Comparison of ENCODE assay signal across 21 cellular contexts in the genomic region with DNA sequence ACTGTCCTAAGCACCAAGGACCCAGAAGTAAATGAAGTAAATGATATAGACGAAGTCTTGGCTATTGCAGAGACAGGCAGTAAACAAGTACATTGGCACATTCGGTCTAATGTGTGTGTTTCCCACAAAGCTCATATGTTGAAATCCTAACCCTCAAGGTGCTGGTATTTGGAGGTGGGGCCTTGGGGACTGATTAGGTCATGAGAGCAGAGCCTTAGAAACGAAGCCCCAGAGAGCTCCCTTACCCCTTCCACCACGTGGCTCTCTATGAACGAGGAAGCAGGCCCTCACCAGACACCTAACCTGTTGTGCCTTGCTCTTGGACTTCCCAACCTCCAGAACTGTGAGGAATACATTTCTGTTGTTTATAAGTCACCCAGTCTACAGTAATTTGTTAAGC. TPM values are rescaled to one million over a fixed set of nuclear protein-coding genes. Genes with fewer than 3 reads are reported as not detected.
DNase-seq lines count a peak whose midpoint lies in the region; ATAC-seq and TF ChIP-seq lines count a peak whose summit lies in the region.
"Had no signal": no experiment of that assay in that cellular context is flagged by ENCODE, and none has a peak within 500 bp of the region (broad histone marks: within the 10 kb centered on the region; RNA-seq: fewer than 3 reads in every experiment).

No MANE protein-coding gene starts in this region.

- peak; percentile 38 for DNase-seq in IMR-90
- DNase-seq in mammary epithelial cell: peak; percentile 52
- DNase-seq in foreskin fibroblast: peak; percentile 38 to 53
- no peak for DNase-seq in GM20000 (ENCODE audit: low spot score)
- DNase-seq in MV-4-11 (lab: John Stamatoyannopoulos, UW): no peak
- DNase-seq in hepatic stellate cell (ENCODE audit: low spot score): no peak
- DNase-seq: activated CD4-positive, alpha-beta T cell treated with anti-CD3 and anti-CD28 coated beads, Interleukin-2, amount 10 ng/mL, durations not matched to agents 24 days and 14 days; activated naive CD8-positive, alpha-beta T cell treated with anti-CD3 and anti-CD28 coated beads, Interleukin-2, amount 10 ng/mL, durations not matched to agents 7 days and 5 days; dermis blood vessel endothelial cell; left cardiac atrium; MG63; midbrain; NCI-H187; posterior cingulate gyrus; stimulated activated CD4-positive, alpha-beta T cell treated with anti-CD3 and anti-CD28 coated beads, Interleukin-2, amount 100 ng/mL, for 48 hours; stimulated activated naive CD4-positive, alpha-beta T cell treated with Interleukin-2 at 50 U/mL for 16 hours; tibial artery had no signal

- 100% methylated on average over 1 of the region's 5 CpGs; no CpG with 5 or more reads in 1 of the 2 experiments for WGBS in IMR-90 (ENCODE audit: extremely low coverage in 2 of 2, insufficient read length in 1 of 2), 2 experiments
- WGBS in mammary epithelial cell (ENCODE audit: low coverage, missing lambda C conversion rate): 50% methylated on average over 5 of the region's 5 CpGs

- H3K27me3 ChIP-seq in IMR-90 (ENCODE audit: control insufficient read depth, insufficient read depth, low read length) (no peaks in the 10 kb centered on the region), mammary epithelial cell (ENCODE audit: insufficient read depth, low read length) (no peaks in the 10 kb centered on the region), stomach smooth muscle (ENCODE audit: control insufficient read depth in 1 of 2, insufficient read depth in 2 of 2, low read length in 2 of 2) (no peaks in the 10 kb centered on the region)
- H3K27me3 ChIP-seq: MG63 had no signal

- H3K18ac ChIP-seq in IMR-90 (ENCODE audit: low read depth, low read length): peak overlapping the region; percentile 21; the same call in 1 of the 2 replicates

- no peak for TF ChIP-seq RAD21 in IMR-90 (IDR thresholded peaks at IDR 0.05; ENCODE audit: low read length)

- CTCF ChIA-PET in IMR-90 (lab: Yijun Ruan, JAX) (interaction anchor here (0.6 to 1.3 kb wide), 4 partner anchors 14 to 355 kb away, joined by 3 to 4 read pairs (median 3); no protein-coding TSS in a partner anchor), mammary epithelial cell (lab: Charles Lee; ENCODE audit: low non-redundant PET) (no interaction called here)

- POLR2A ChIA-PET in IMR-90 (lab: Charles Lee; ENCODE audit: unreplicated experiment): interaction anchor here (0.6 kb wide), 1 partner anchor 16 kb away, joined by 3 read pairs; no protein-coding TSS in a partner anchor

- peak overlapping the region; percentile 19 to 31; a peak in 2 of 4 replicates for H4K8ac ChIP-seq in IMR-90 (ENCODE audit: low read depth in 2 of 2, low read length in 2 of 2)

- TF ChIP-seq CTCF in IMR-90 (conservative IDR thresholded peaks at IDR 0.05; ENCODE audit: low read depth, low read length) (no peak), mammary epithelial cell (conservative IDR thresholded peaks at IDR 0.05 in 1 of 2, IDR thresholded peaks at IDR 0.05 in 1 of 2; ENCODE audit: extremely low read depth in 1 of 2, insufficient read depth in 1 of 2, low read depth in 1 of 2, low read length in 2 of 2) (no peak), foreskin fibroblast (IDR thresholded peaks at IDR 0.05; ENCODE audit: low read depth, low read length) (no peak), GM20000 (IDR thresholded peaks at IDR 0.05; ENCODE audit: extremely low read depth, missing control alignments) (no peak)

- dilution Hi-C loops in IMR-90 (cut with HindIII; ENCODE audit: low sequenced_read_pairs, unreplicated experiment): no loop called here
- dilution Hi-C loops in mammary epithelial cell (cut with HindIII; ENCODE audit: low sequenced_read_pairs): no loop called here

- H3K9ac ChIP-seq in IMR-90 (ENCODE audit: low read depth, low read length) (no peak overlapping the region), mammary epithelial cell (ENCODE audit: insufficient read depth, low read length) (peak overlapping the region; percentile 36), stomach smooth muscle (ENCODE audit: low read length in 2 of 2) (peak overlapping the region in 1 of 2 donors; percentile 21)

- intact Hi-C loops in IMR-90 (cut with micrococcal nuclease): no loop called here
- intact Hi-C loops in mammary epithelial cell (cut with micrococcal nuclease): no loop called here

- H2AK9ac ChIP-seq in IMR-90 (replicated peaks; ENCODE audit: low read depth, low read length, poor library complexity): no peak overlapping the region

- H3K9me3 ChIP-seq in IMR-90 (ENCODE audit: control insufficient read depth, insufficient read depth, low read length) (no peaks in the 10 kb centered on the region), mammary epithelial cell (replicated peaks; ENCODE audit: insufficient read depth, low read length) (no peaks in the 10 kb centered on the region), stomach smooth muscle (ENCODE audit: control insufficient read depth in 2 of 2, low read length in 2 of 2) (no peaks in the 10 kb centered on the region)
- H3K9me3 ChIP-seq: MG63, tibial artery had no signal

- peaks cover 49% of the 10 kb centered on the region for H3K9me1 ChIP-seq in IMR-90 (ENCODE audit: insufficient read depth, low read length)

- peak overlapping the region; percentile 14 for H2BK5ac ChIP-seq in IMR-90 (ENCODE audit: low read depth, low read length, poor library complexity, severe bottlenecking)

- peaks cover 38 to 95% of the 10 kb centered on the region in 2 experiments for H3K79me1 ChIP-seq in IMR-90 (ENCODE audit: low read depth in 1 of 2, low read length in 2 of 2)

- H3K79me2 ChIP-seq in mammary epithelial cell (ENCODE audit: insufficient read depth, low read length): peaks cover 76% of the 10 kb centered on the region

- H3K36me3 ChIP-seq in IMR-90 (ENCODE audit: control insufficient read depth, insufficient read depth, low read length) (peaks cover 64% of the 10 kb centered on the region), mammary epithelial cell (ENCODE audit: insufficient read depth, low read length) (peaks cover 3% of the 10 kb centered on the region), stomach smooth muscle (ENCODE audit: control insufficient read depth in 2 of 2, insufficient read depth in 2 of 2, low read length in 2 of 2) (peaks cover 2 to 6% of the 10 kb centered on the region in 2 donors)
- H3K36me3 ChIP-seq: tibial artery had no signal

- no peak overlapping the region for H3K56ac ChIP-seq in IMR-90 (ENCODE audit: extremely low read depth, insufficient read depth, low read length)

- no peak overlapping the region for H2BK20ac ChIP-seq in IMR-90 (ENCODE audit: low read depth, low read length)

- ATAC-seq in IMR-90 (ENCODE audit: low read depth): peak; percentile 15; the same call in 1 of the 2 replicates
- ATAC-seq: left cardiac atrium; natural killer cell treated with Interleukin-12 subunit alpha and Interleukin-12 subunit beta and Interleukin-15 and Interleukin-18, amount 100 ng/mL, for 72 hours; Panc1 had no signal

- no peak overlapping the region for H3K4me2 ChIP-seq in IMR-90 (ENCODE audit: low read depth, low read length)
- H3K4me2 ChIP-seq in mammary epithelial cell (ENCODE audit: insufficient read depth, low read depth, low read length): no peak overlapping the region

- no peak overlapping the region; the same call in 1 of the 2 replicates for H2BK120ac ChIP-seq in IMR-90 (ENCODE audit: low read depth, low read length)

- in situ Hi-C loops in IMR-90 (cut with MboI; ENCODE audit: low sequenced_read_pairs) (loop anchor here (25.0 kb wide), 2 partner anchors 493 to 993 kb away; no protein-coding TSS in a partner anchor), mammary epithelial cell (cut with MboI; ENCODE audit: low sequenced_read_pairs in 2 of 2) (no loop called here)

- H3K4me1 ChIP-seq in IMR-90 (ENCODE audit: control insufficient read depth, insufficient read depth, low read length) (peaks cover 38% of the 10 kb centered on the region), mammary epithelial cell (ENCODE audit: insufficient read depth, low read length) (peaks cover 44% of the 10 kb centered on the region), stomach smooth muscle (ENCODE audit: control insufficient read depth, insufficient read depth, low read length) (peaks cover 55% of the 10 kb centered on the region)

- H4K20me1 ChIP-seq in IMR-90 (ENCODE audit: insufficient read depth, low read length) (peaks cover 42% of the 10 kb centered on the region), mammary epithelial cell (ENCODE audit: insufficient read depth, low read length) (no peaks in the 10 kb centered on the region)

- peak overlapping the region; percentile 3; the same call in 1 of the 2 replicates for H2AK5ac ChIP-seq in IMR-90 (ENCODE audit: low read depth, low read length)

- no peak overlapping the region; the same call in 1 of the 2 replicates for H3K4ac ChIP-seq in IMR-90 (ENCODE audit: low read depth, low read length)

- TF ChIP-seq POLR2A in IMR-90 (IDR thresholded peaks at IDR 0.05; ENCODE audit: low read depth, low read length): no peak

- no TSS peak for BruUV-seq in IMR-90 (replicated peaks; lab: Mats Ljungman, UMichigan)
- no TSS peak for BruUV-seq in mammary epithelial cell (replicated peaks; lab: Mats Ljungman, UMichigan)

- H2BK15ac ChIP-seq in IMR-90 (ENCODE audit: low read depth, low read length): no peak overlapping the region

- 0 out of 2 replicates have a peak overlapping the region, but pooled peaks have one; percentile 31 for H4K91ac ChIP-seq in IMR-90 (ENCODE audit: insufficient read depth, low read depth, low read length)

- no peak overlapping the region for H3K23ac ChIP-seq in IMR-90 (ENCODE audit: low read depth, low read length)

- no peak overlapping the region for H3K14ac ChIP-seq in IMR-90 (replicated peaks; ENCODE audit: low read depth, low read length)

- no peak overlapping the region for H3K4me3 ChIP-seq in IMR-90 (ENCODE audit: insufficient read depth, low read depth, low read length)
- no peak overlapping the region for H3K4me3 ChIP-seq in mammary epithelial cell (replicated peaks in 1 of 3; ENCODE audit: insufficient read depth in 1 of 3, low read depth in 2 of 3, low read length in 3 of 3)
- no peak overlapping the region for H3K4me3 ChIP-seq in foreskin fibroblast (ENCODE audit: low read depth in 1 of 2, low read length in 2 of 2)
- H3K4me3 ChIP-seq in stomach smooth muscle (ENCODE audit: low read length in 2 of 2): peak overlapping the region in 1 of 2 donors; percentile 15
- H3K4me3 ChIP-seq: MG63, tibial artery had no signal

- peak overlapping the region; percentile 10; the same call in 1 of the 2 replicates for H4K5ac ChIP-seq in IMR-90 (ENCODE audit: low read depth, low read length)

- H3K27ac ChIP-seq in IMR-90 (ENCODE audit: insufficient read depth, low read length): peak overlapping the region; percentile 61; the same call in 1 of the 2 replicates
- peak overlapping the region; percentile 18 for H3K27ac ChIP-seq in mammary epithelial cell (ENCODE audit: insufficient read depth, low read depth, low read length)
- peak overlapping the region; percentile 60 for H3K27ac ChIP-seq in stomach smooth muscle (ENCODE audit: low read length)
- H3K27ac ChIP-seq: tibial artery had no signal

- H2AFZ ChIP-seq in IMR-90 (replicated peaks; ENCODE audit: low read length, poor library complexity) (no peak overlapping the region), mammary epithelial cell (ENCODE audit: low read depth, low read length) (peak overlapping the region; percentile 14)

RNA-seq across cellular contexts. Expression of a gene that starts 14.9 kb away (rescaled TPM):
- total RNA-seq in IMR-90 (2012; rRNA removed) (54.7 and 56.1 TPM in 2 replicates), mammary epithelial cell (100 to 1,000 TPM; 110 to 175 TPM)
- polyA plus RNA-seq in IMR-90 (2012; rRNA removed) (78.9 and 95.7 TPM in 2 replicates), mammary epithelial cell (95.5 TPM)
- 50.5 and 121 TPM in 2 replicates for polyA plus RNA-seq in IMR-90 (2012; cell fraction: cytosol; rRNA removed)
- polyA plus RNA-seq in IMR-90 (2012; cell fraction: nucleus; rRNA removed; ENCODE audit: low replicate concordance): 20.7 and 92.9 TPM in 2 replicates
- 121 TPM for polyA minus RNA-seq in mammary epithelial cell
- total RNA-seq: natural killer cell treated with Interleukin-12 subunit alpha and Interleukin-12 subunit beta and Interleukin-15 and Interleukin-18, amount 100 ng/mL, for 72 hours; SK-MEL-5 had no signal

Comparison
In these comparisons a context has a peak if more than half of its experiments do, and no peak if none do; other contexts are left out.
1. DNase-seq: peak in IMR-90 (single experiment), mammary epithelial cell (single experiment) and foreskin fibroblast (2 of 2); none in GM20000 (single experiment), MV-4-11 (single experiment) and hepatic stellate cell (single experiment).
2. Peak in every context shown above with its lines, with median percentiles within 50 percentile points of each other: H3K27ac ChIP-seq.